ENCODE assay signal across 7 cellular contexts in the genomic region with DNA sequence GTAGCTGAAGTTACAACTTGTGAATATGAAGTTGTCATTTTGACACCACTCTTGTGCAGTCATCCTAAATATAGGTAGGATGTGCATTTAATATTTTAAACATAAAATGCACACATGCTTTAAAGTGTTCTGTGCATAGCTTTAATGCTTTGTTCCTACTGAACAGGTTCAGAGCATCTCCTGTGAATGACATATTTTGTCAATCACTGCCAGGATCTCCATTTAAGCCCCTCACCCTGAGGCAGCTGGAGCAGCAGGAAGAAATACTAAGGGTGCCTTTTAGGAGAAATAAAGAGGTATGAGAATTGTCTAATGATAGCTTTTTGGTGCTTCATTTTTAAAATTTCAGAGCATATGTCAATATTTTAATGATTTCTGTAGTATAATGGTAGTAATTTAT.
"Had no signal": no experiment of that assay in that cellular context is flagged by ENCODE, and none has a peak within 500 bp of the region (broad histone marks: within the 10 kb centered on the region; RNA-seq: fewer than 3 reads in every experiment).

No MANE protein-coding gene starts in this region.

- H3K4me3 Mint-ChIP-seq: IgD-negative memory B cell had no signal

- FAIRE-seq: HepG2, HTR-8/SVneo, K562 had no signal

- H3K4me1 Mint-ChIP-seq: IgD-negative memory B cell had no signal

- DNase-seq: IMR-90, KBM-7 had no signal

- H3K27me3 Mint-ChIP-seq: IgD-negative memory B cell had no signal

- H3K27ac ChIP-seq: HL-60 had no signal

- H3K9me3 Mint-ChIP-seq: IgD-negative memory B cell had no signal

- ATAC-seq: HepG2, K562 had no signal

- H3K4me3 ChIP-seq: K562 had no signal

- H3K27ac Mint-ChIP-seq: IgD-negative memory B cell had no signal
